Comparison of ENCODE assay signal across 1 cellular context in the genomic region with DNA sequence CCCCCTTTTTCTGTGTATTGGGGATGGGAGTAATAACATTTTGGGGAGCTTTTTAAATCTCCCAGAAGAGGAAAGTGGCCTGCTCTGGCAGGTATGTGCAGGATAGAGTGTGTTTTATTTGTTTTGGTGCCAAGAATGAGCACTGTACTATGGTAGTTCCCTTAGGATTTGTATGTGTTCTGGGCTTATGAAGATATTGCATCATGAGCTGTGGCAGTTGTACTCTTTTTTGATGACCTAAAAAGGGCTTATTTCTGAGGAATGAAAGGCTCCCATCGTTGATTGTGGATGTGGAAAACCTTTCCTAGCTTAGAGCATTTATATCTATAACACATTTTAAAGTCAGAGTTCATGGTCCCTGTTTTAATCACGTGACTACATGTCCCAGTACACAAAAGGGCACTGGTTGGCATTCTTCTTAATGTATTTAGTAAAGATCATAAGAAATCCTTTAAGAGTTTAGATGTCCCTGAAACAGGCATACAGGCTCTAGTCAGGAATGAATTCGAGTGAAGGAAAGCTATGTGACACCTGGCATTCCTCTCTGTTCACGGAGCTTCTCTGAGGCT.
TF ChIP-seq lines count a peak whose summit lies in the region.
"Not testable (repeated sequence)": the region's sequence is repeated elsewhere in the genome, so short reads cannot be mapped to it uniquely, and the experiment has no call there.

No MANE protein-coding gene starts in this region.

TF ChIP-seq in HepG2, 621 proteins besides CTCF, POLR2A, EP300 and RAD21:
- TF ChIP-seq RAD51 (IDR thresholded peaks at IDR 0.05; ENCODE audit: borderline replicate concordance): peak; percentile 82
- TF ChIP-seq, protein P1, sequence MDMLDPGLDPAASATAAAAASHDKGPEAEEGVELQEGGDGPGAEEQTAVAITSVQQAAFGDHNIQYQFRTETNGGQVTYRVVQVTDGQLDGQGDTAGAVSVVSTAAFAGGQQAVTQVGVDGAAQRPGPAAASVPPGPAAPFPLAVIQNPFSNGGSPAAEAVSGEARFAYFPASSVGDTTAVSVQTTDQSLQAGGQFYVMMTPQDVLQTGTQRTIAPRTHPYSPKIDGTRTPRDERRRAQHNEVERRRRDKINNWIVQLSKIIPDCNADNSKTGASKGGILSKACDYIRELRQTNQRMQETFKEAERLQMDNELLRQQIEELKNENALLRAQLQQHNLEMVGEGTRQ (IDR thresholded peaks at IDR 0.05; ENCODE audit: low read depth, low read length): 0 out of 2 replicates have a peak, but pooled peaks have one; percentile 9
- TF ChIP-seq, protein P1 (CRISPR knock-in tag; IDR thresholded peaks at IDR 0.05; ENCODE audit: borderline replicate concordance): not testable (repeated sequence)
